In the genomic region with DNA sequence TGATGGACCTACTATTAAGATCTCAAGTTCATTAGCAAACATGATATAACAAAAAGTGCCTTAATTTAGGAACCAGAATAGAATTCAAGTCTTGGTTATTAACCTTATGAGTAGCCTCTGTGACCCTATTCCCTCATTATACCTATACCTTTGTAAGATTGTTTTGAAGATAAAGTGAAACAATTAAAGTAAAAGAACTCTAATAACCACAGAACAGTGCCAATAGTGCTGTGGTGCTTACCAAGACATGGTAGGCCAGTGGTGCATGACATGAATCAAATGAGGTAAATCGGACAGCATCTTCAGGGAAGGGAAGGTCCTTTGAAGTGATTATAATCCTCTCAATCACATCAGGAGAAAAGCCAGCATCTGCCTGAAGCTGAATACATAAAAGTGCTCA, we compare ENCODE assay signal across 24 cellular contexts. TPM values are rescaled to one million over a fixed set of nuclear protein-coding genes. Genes with fewer than 3 reads are reported as not detected.
DNase-seq lines count a peak whose midpoint lies in the region; ATAC-seq and TF ChIP-seq lines count a peak whose summit lies in the region.
"Had no signal": no experiment of that assay in that cellular context is flagged by ENCODE, and none has a peak within 500 bp of the region (broad histone marks: within the 10 kb centered on the region; RNA-seq: fewer than 3 reads in every experiment).

No MANE protein-coding gene starts in this region.

- peaks cover 36% of the 10 kb centered on the region for H3K36me3 Mint-ChIP-seq in activated B cell treated with CpG ODN at 0.5 μM for 24 hours (ENCODE audit: low read depth)
- peaks cover 15% of the 10 kb centered on the region for H3K36me3 Mint-ChIP-seq in activated CD4-positive, alpha-beta T cell treated with anti-CD3 and anti-CD28 coated beads for 36 hours (ENCODE audit: low read depth)

- H3K9me3 ChIP-seq in vagina: no peaks in the 10 kb centered on the region
- H3K9me3 ChIP-seq: adrenal gland, tibial artery had no signal

- H3K4me3 ChIP-seq in vagina: no peak overlapping the region
- H3K4me3 ChIP-seq: adrenal gland, heart right ventricle, tibial artery had no signal

- peaks cover 32% of the 10 kb centered on the region for H3K4me1 ChIP-seq in vagina
- H3K4me1 ChIP-seq: adrenal gland, heart right ventricle had no signal

- H3K27me3 ChIP-seq in vagina: no peaks in the 10 kb centered on the region
- H3K27me3 ChIP-seq: adrenal gland, heart right ventricle, tibial artery had no signal

- CTCF ChIA-PET in activated B cell treated with CpG ODN at 0.5 μM for 24 hours (lab: Charles Lee): no interaction called here
- CTCF ChIA-PET in activated CD4-positive, alpha-beta T cell treated with anti-CD3 and anti-CD28 coated beads for 36 hours (lab: Charles Lee): interaction anchor here (0.6 to 1.0 kb wide), 3 partner anchors 12 to 349 kb away, joined by 3 to 4 read pairs (median 3); no protein-coding TSS in a partner anchor

- POLR2A ChIA-PET in activated B cell treated with CpG ODN at 0.5 μM for 24 hours (lab: Charles Lee): no interaction called here
- POLR2A ChIA-PET in activated CD4-positive, alpha-beta T cell treated with anti-CD3 and anti-CD28 coated beads for 36 hours (lab: Charles Lee): no interaction called here

- peak overlapping the region; percentile 62 for H3K27ac Mint-ChIP-seq in activated B cell treated with CpG ODN at 0.5 μM for 24 hours
- no peak overlapping the region for H3K27ac Mint-ChIP-seq in activated CD4-positive, alpha-beta T cell treated with anti-CD3 and anti-CD28 coated beads for 36 hours
- H3K27ac Mint-ChIP-seq: activated CD4-positive, alpha-beta memory T cell treated with anti-CD3 and anti-CD28 coated beads, Interleukin-2, amount 10 ng/mL, durations not matched to agents 7 days and 5 days; dendritic cell treated with granulocyte-macrophage colony-stimulating factor and Interleukin-4, amounts not matched to agents 40 ng/mL and 50 ng/mL, for 4 days; progenitor cell of endocrine pancreas had no signal

- intact Hi-C loops in activated B cell treated with CpG ODN at 0.5 μM for 24 hours (cut with micrococcal nuclease): no loop called here
- intact Hi-C loops in vagina (cut with DNase I): no loop called here
- intact Hi-C loops in activated CD4-positive, alpha-beta T cell treated with anti-CD3 and anti-CD28 coated beads for 36 hours (cut with DNase I, micrococcal nuclease): loop anchor here in 1 of 2 experiments (5.0 kb wide), 1 partner anchor 948 kb away; no protein-coding TSS in a partner anchor

- ATAC-seq in GM18909 (IDR thresholded peaks at IDR 0.05; ENCODE audit: poor library complexity, unreplicated experiment) (peak; percentile 60), HG03097 (IDR thresholded peaks at IDR 0.05; ENCODE audit: low FRiP score, unreplicated experiment) (peak; percentile 74), activated B cell treated with CpG ODN at 0.5 μM for 24 hours (ENCODE audit: low read depth) (peak; percentile 45)
- no peak for ATAC-seq in activated CD4-positive, alpha-beta T cell treated with anti-CD3 and anti-CD28 coated beads for 36 hours
- ATAC-seq: heart right ventricle, left ventricle myocardium superior had no signal

- peaks cover 37% of the 10 kb centered on the region for H3K4me1 Mint-ChIP-seq in activated B cell treated with CpG ODN at 0.5 μM for 24 hours
- no peaks in the 10 kb centered on the region for H3K4me1 Mint-ChIP-seq in activated CD4-positive, alpha-beta T cell treated with anti-CD3 and anti-CD28 coated beads for 36 hours
- H3K4me1 Mint-ChIP-seq: activated CD4-positive, alpha-beta memory T cell treated with anti-CD3 and anti-CD28 coated beads, Interleukin-2, amount 10 ng/mL, durations not matched to agents 7 days and 5 days had no signal

- H3K27ac ChIP-seq in vagina: peak overlapping the region; percentile 75
- H3K27ac ChIP-seq: adrenal gland, heart right ventricle, KMS-11, tibial artery had no signal

- DNase-seq in activated B cell treated with CpG ODN at 0.5 μM for 24 hours (no peak), vagina (ENCODE audit: extremely low spot score in 2 of 2) (no peak), NCI-H2196 treated with DMSO at 0.1 percent for 48 hours (lab: John Stamatoyannopoulos, UW; ENCODE audit: unreplicated experiment) (no peak), NCI-H2081 (lab: John Stamatoyannopoulos, UW) (no peak)
- no peak for DNase-seq in activated CD4-positive, alpha-beta T cell treated with anti-CD3 and anti-CD28 coated beads for 36 hours
- DNase-seq: activated CD4-positive, alpha-beta memory T cell treated with anti-CD3 and anti-CD28 coated beads, Interleukin-2, amount 10 ng/mL, durations not matched to agents 7 days and 5 days; activated CD4-positive, CD25-positive, alpha-beta regulatory T cell; activated gamma-delta T cell treated with Interleukin-2 at 50 U/mL for 16 hours; activated T-cell treated with anti-CD3 and anti-CD28 coated beads for 4 hours; adrenal gland; HCEC 1CT; heart right ventricle; left ventricle myocardium superior; NCI-H1092; NCI-H2081 treated with DMSO at 0.1 percent for 48 hours; stimulated activated CD4-positive, alpha-beta T cell treated with anti-CD3 and anti-CD28 coated beads, Interleukin-1b, Interleukin-23, amount 100 ng/mL, for 48 hours; stimulated activated naive CD4-positive, alpha-beta T cell treated with Interleukin-2 at 50 U/mL for 16 hours; T-helper 9 cell; tibial artery had no signal

- TF ChIP-seq CTCF in activated B cell treated with CpG ODN at 0.5 μM for 24 hours (IDR thresholded peaks at IDR 0.05): no peak
- no peak for TF ChIP-seq CTCF in vagina (IDR thresholded peaks at IDR 0.05)

- no peak for TF ChIP-seq POLR2A in vagina (IDR thresholded peaks at IDR 0.05)

- H3K9me3 Mint-ChIP-seq in activated B cell treated with CpG ODN at 0.5 μM for 24 hours: peaks cover 2% of the 10 kb centered on the region
- H3K9me3 Mint-ChIP-seq in activated CD4-positive, alpha-beta T cell treated with anti-CD3 and anti-CD28 coated beads for 36 hours (ENCODE audit: low read depth): no peaks in the 10 kb centered on the region
- H3K9me3 Mint-ChIP-seq: activated CD4-positive, alpha-beta memory T cell treated with anti-CD3 and anti-CD28 coated beads, Interleukin-2, amount 10 ng/mL, durations not matched to agents 7 days and 5 days; dendritic cell treated with granulocyte-macrophage colony-stimulating factor and Interleukin-4, amounts not matched to agents 40 ng/mL and 50 ng/mL, for 4 days had no signal

- H3K36me3 ChIP-seq in vagina: no peaks in the 10 kb centered on the region
- H3K36me3 ChIP-seq: adrenal gland, tibial artery had no signal

- peak overlapping the region; percentile 25 for H3K4me3 Mint-ChIP-seq in activated B cell treated with CpG ODN at 0.5 μM for 24 hours
- H3K4me3 Mint-ChIP-seq in activated CD4-positive, alpha-beta T cell treated with anti-CD3 and anti-CD28 coated beads for 36 hours: no peak overlapping the region
- H3K4me3 Mint-ChIP-seq: activated CD4-positive, alpha-beta memory T cell treated with anti-CD3 and anti-CD28 coated beads, Interleukin-2, amount 10 ng/mL, durations not matched to agents 7 days and 5 days; dendritic cell treated with granulocyte-macrophage colony-stimulating factor and Interleukin-4, amounts not matched to agents 40 ng/mL and 50 ng/mL, for 4 days had no signal

- no peaks in the 10 kb centered on the region for H3K27me3 Mint-ChIP-seq in activated B cell treated with CpG ODN at 0.5 μM for 24 hours
- no peaks in the 10 kb centered on the region for H3K27me3 Mint-ChIP-seq in activated CD4-positive, alpha-beta T cell treated with anti-CD3 and anti-CD28 coated beads for 36 hours
- H3K27me3 Mint-ChIP-seq: activated CD4-positive, alpha-beta memory T cell treated with anti-CD3 and anti-CD28 coated beads, Interleukin-2, amount 10 ng/mL, durations not matched to agents 7 days and 5 days; dendritic cell treated with granulocyte-macrophage colony-stimulating factor and Interleukin-4, amounts not matched to agents 40 ng/mL and 50 ng/mL, for 4 days had no signal

RNA-seq across cellular contexts. Expression of gene METTL4, which starts 36.4 kb away (rescaled TPM):
- total RNA-seq in activated B cell treated with CpG ODN at 0.5 μM for 24 hours (17.4 TPM in 2 replicates), vagina (11.5 TPM)
- total RNA-seq in activated CD4-positive, alpha-beta T cell treated with anti-CD3 and anti-CD28 coated beads for 36 hours: 10 to 100 TPM; 12.8 to 22.0 TPM

RNA-seq across cellular contexts. Expression of gene NDC80, which starts 36.5 kb away (rescaled TPM):
- total RNA-seq in activated B cell treated with CpG ODN at 0.5 μM for 24 hours (1.9 and 2.6 TPM in 2 replicates), vagina (3.9 TPM)
- total RNA-seq in activated CD4-positive, alpha-beta T cell treated with anti-CD3 and anti-CD28 coated beads for 36 hours: 10 to 100 TPM; 84.7 to 88.5 TPM

Comparison
In these comparisons a context has a peak if more than half of its experiments do, and no peak if none do; other contexts are left out.
1. RNA of gene NDC80, which starts 36.5 kb away (total RNA-seq): 84.7 to 88.5 TPM in activated CD4-positive, alpha-beta T cell treated with anti-CD3 and anti-CD28 coated beads for 36 hours; 3.9 TPM in vagina (single experiment) and 1.9 to 2.6 TPM in activated B cell treated with CpG ODN at 0.5 μM for 24 hours; every median in the first group is over 10 times any median in the second.